In the genomic region with DNA sequence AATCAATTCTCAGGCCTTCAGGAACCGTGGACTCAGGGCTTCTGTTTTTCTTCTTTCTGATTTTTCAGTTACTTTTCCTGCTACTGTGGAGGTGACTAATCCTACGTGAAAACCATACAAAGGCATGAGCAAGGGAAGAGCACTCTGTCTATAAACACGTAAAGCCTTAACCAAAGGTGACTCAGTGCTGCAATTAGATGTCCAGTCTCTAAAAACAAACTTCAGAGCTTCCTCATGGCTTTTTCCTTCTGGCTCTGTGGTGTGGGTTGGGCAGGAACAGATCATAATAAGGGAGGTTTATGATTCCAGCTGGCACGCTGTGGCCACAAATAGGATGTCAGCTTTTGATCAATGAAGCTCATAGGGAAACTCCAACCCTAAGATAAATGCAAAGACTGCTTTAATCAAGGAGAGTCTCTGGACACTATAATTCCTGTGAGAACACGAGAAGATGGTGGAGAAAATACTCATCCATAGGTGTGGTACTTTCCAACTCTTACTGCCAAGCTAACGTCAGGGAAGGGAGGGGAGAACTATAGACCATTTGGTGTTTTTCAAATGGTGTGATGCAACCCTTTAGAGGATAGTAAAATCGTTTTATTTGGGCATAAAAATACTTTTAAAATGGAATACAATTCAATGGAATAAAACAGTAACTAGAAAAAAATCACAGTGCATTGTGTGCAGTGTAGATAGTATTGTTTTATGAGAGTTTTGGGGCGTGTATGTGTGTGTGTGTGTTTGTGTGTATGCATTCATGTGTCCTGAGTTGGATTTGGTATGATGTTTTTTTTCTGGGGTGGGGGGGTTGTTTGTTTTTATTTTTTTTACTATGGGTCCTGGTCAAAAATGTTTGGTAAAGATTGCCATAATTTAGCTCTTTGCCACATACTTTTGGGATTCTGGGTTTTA, we compare ENCODE assay signal across 16 cellular contexts. TPM values are rescaled to one million over a fixed set of nuclear protein-coding genes. Genes with fewer than 3 reads are reported as not detected.
DNase-seq lines count a peak whose midpoint lies in the region; ATAC-seq and TF ChIP-seq lines count a peak whose summit lies in the region.
"Had no signal": no experiment of that assay in that cellular context is flagged by ENCODE, and none has a peak within 500 bp of the region (broad histone marks: within the 10 kb centered on the region; RNA-seq: fewer than 3 reads in every experiment).

A gene (plus strand): TSS at position 403 of the 912 bp plus-strand sequence. CDS start 49 bp downstream, at position 452.

- 3% methylated on average over 8 of the region's 8 CpGs for WGBS in GM23248 (ENCODE audit: low coverage in 1 of 2, low lambda C conversion rate in 2 of 2, missing lambda C conversion rate in 2 of 2), 2 experiments
- 37% methylated on average over 8 of the region's 8 CpGs for WGBS in smooth muscle cell (ENCODE audit: low lambda C conversion rate)

- H3K27ac ChIP-seq in GM23248 (no peak within 1 kb of the TSS), smooth muscle cell (ENCODE audit: low read depth) (peak within 1 kb of the TSS; percentile 89)
- H3K27ac ChIP-seq: KMS-11, right atrium auricular region had no signal

- H3K9me2 ChIP-seq in GM23248 (ENCODE audit: insufficient read depth) = no peaks in the 10 kb centered on the region

- DNase-seq in GM23248 = peak; percentile 73
- peak; percentile 20 for DNase-seq in T1000 (lab: John Stamatoyannopoulos, UW)
- DNase-seq in glomerular visceral epithelial cell (ENCODE audit: extremely low spot score) = peak; percentile 70
- DNase-seq in smooth muscle cell (lab: John Stamatoyannopoulos, UW; ENCODE audit: unreplicated experiment) = no peak
- DNase-seq in COLO668 (lab: John Stamatoyannopoulos, UW; ENCODE audit: unreplicated experiment) = no peak
- no peak for DNase-seq in HuH-7.5 (ENCODE audit: low spot score)
- DNase-seq: activated CD4-positive, alpha-beta memory T cell treated with anti-CD3 and anti-CD28 coated beads for 36 hours; CD8-positive, alpha-beta T cell; NCI-H2081 had no signal

- H3K9ac ChIP-seq in GM23248 (no peak within 1 kb of the TSS), smooth muscle cell (ENCODE audit: low read depth) (peak within 1 kb of the TSS; percentile 24)
- H3K9ac ChIP-seq: KMS-11 had no signal

- H2AFZ ChIP-seq in GM23248 (no peak within 1 kb of the TSS), smooth muscle cell (ENCODE audit: low read depth) (peak within 1 kb of the TSS; percentile 16)

- no peaks in the 10 kb centered on the region for H3K27me3 ChIP-seq in GM23248 (replicated peaks; ENCODE audit: insufficient read depth)
- H3K27me3 ChIP-seq in smooth muscle cell (ENCODE audit: low read depth) = no peaks in the 10 kb centered on the region
- H3K27me3 ChIP-seq: right atrium auricular region had no signal

- no peaks in the 10 kb centered on the region for H3K79me2 ChIP-seq in GM23248 (ENCODE audit: insufficient read depth)
- no peaks in the 10 kb centered on the region for H3K79me2 ChIP-seq in smooth muscle cell (ENCODE audit: low read depth)

- H3K36me3 ChIP-seq in GM23248 (ENCODE audit: low read depth) = no peaks in the 10 kb centered on the region
- H3K36me3 ChIP-seq in smooth muscle cell (ENCODE audit: low read depth) = peaks cover 3% of the 10 kb centered on the region
- H3K36me3 ChIP-seq: right atrium auricular region had no signal

- no peaks in the 10 kb centered on the region for H3K4me1 ChIP-seq in GM23248 (ENCODE audit: insufficient read depth)
- no peaks in the 10 kb centered on the region for H3K4me1 ChIP-seq in smooth muscle cell (ENCODE audit: low read depth)
- H3K4me1 ChIP-seq: right atrium auricular region had no signal

- H3K9me3 ChIP-seq in GM23248 (ENCODE audit: low read depth) (no peaks in the 10 kb centered on the region), smooth muscle cell (replicated peaks; ENCODE audit: low read depth) (no peaks in the 10 kb centered on the region)
- H3K9me3 ChIP-seq: right atrium auricular region had no signal

- H3F3A ChIP-seq in GM23248 (ENCODE audit: insufficient read depth) = no peaks in the 10 kb centered on the region; the same call in 1 of the 2 replicates
- H3F3A ChIP-seq in smooth muscle cell (ENCODE audit: low read depth) = no peaks in the 10 kb centered on the region

- H3K4me3 ChIP-seq in GM23248 (no peak within 1 kb of the TSS), smooth muscle cell (no peak within 1 kb of the TSS)
- H3K4me3 ChIP-seq: right atrium auricular region had no signal

- no peak for TF ChIP-seq CTCF in smooth muscle cell (IDR thresholded peaks at IDR 0.05; ENCODE audit: borderline replicate concordance, insufficient read depth, poor library complexity, severe bottlenecking)

- ATAC-seq in HG03439 (IDR thresholded peaks at IDR 0.05; ENCODE audit: unreplicated experiment) (no peak), GM18502 (IDR thresholded peaks at IDR 0.05; ENCODE audit: poor library complexity, unreplicated experiment) (no peak)
- ATAC-seq: CD8-positive, alpha-beta T cell had no signal

- H4K20me1 ChIP-seq in GM23248 (ENCODE audit: insufficient read depth) (no peaks in the 10 kb centered on the region), smooth muscle cell (ENCODE audit: low read depth) (no peaks in the 10 kb centered on the region)

- no peak within 1 kb of the TSS for H3K4me2 ChIP-seq in GM23248 (ENCODE audit: unreplicated experiment)
- peak within 1 kb of the TSS; percentile 47 for H3K4me2 ChIP-seq in smooth muscle cell
- H3K4me2 ChIP-seq: KMS-11 had no signal

- in situ Hi-C loops in GM23248 (cut with MboI) = no loop called here

RNA-seq across cellular contexts. Expression of the gene that starts here (rescaled TPM):
- total RNA-seq in GM23248 (2014; rRNA removed; shearing (Covaris generic)) = not detected in 2 replicates
- polyA plus RNA-seq in GM23248 (2016; fragmentation: Nextera tagmentation; extraction: Ambion mirVana) = 0.13 TPM in 1 of 2 replicates, not detected in the other
- total RNA-seq in smooth muscle cell = 0.31 and 0.72 TPM in 2 replicates
- 0.08 and 0.33 TPM in 2 replicates for polyA plus RNA-seq in smooth muscle cell
- total RNA-seq: activated CD4-positive, alpha-beta memory T cell treated with anti-CD3 and anti-CD28 coated beads for 36 hours; activated T-helper 2 cell treated with anti-CD3 and anti-CD28 coated beads, Interferon-gamma antibody, Interleukin-2, Interleukin-4, amounts not matched to agents 10 μg/mL and 5 μg/mL and 100 μg/mL, durations not matched to agents 14 hours and 24 hours and 36 hours; CD8-positive, alpha-beta T cell; mucosa of gallbladder; T-helper 1 cell treated with Interleukin-12 subunit alpha and Interleukin-12 subunit beta and Interleukin-4 antibody, amounts not matched to agents 30 ng/mL and 1 ng/mL, for 36 hours had no signal

Comparison
In these comparisons a context has a peak if more than half of its experiments do, and no peak if none do; other contexts are left out.
1. Peak in DNase-seq in GM23248; RNA of the gene not detected or under 1 TPM.
2. DNase-seq: peak in T1000 (single experiment) and glomerular visceral epithelial cell (single experiment); none in smooth muscle cell (single experiment), COLO668 (single experiment) and HuH-7.5 (single experiment).